In the genomic region with DNA sequence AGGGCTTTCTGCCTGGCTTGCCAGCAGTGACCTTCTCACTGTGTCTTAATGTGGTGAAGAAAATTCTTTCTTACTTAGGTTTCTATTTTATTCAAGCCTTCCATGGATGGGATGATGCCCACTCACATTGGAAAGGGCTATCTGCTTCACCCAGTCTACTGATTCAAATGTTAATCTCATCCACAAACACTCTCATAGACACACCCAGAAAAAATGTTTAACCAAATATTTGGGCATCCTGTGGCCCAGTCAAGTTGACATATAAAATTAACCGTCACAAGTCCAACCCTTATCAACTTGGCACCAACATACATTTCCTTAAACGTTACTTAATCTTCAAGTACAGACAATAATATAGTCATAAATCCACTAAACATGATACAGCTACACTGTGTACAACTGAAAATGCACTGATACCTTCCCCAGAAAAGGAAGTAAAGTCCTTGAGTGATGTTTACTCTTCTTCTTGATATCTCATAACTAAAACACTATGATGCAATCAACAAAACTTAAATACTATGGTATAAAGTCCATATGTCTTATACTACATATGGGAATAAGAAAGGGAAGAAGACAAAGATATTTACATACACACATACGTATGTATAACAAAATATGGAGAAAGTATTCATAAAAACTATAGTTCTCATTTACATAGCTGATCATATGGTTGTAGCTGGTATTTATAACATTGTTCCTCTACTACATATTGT, we compare ENCODE assay signal across 29 cellular contexts.
"Had no signal": no experiment of that assay in that cellular context is flagged by ENCODE, and none has a peak within 500 bp of the region (broad histone marks: within the 10 kb centered on the region; RNA-seq: fewer than 3 reads in every experiment).

No MANE protein-coding gene starts in this region.

- ATAC-seq: activated naive CD8-positive, alpha-beta T cell treated with anti-CD3 and anti-CD28 coated beads, Interleukin-2, amount 50 U/mL, for 24 hours; gastroesophageal sphincter; left ventricle myocardium superior; naive thymus-derived CD8-positive, alpha-beta T cell; stimulated activated naive B cell treated with anti-CD40 and anti-IgM and Interleukin-4, amounts not matched to agents 10 μg/mL and 1 μg/mL and 100 μg/mL, for 72 hours; upper lobe of right lung had no signal

- H3K4me3 ChIP-seq: breast epithelium, gastroesophageal sphincter, hepatocyte, pancreas, prostate gland, sigmoid colon, smooth muscle cell, stomach, thyroid gland, upper lobe of right lung had no signal

- DNase-seq: activated CD4-positive, alpha-beta memory T cell treated with anti-CD3 and anti-CD28 coated beads, Interleukin-2, amount 10 ng/mL, durations not matched to agents 7 days and 5 days; activated CD4-positive, alpha-beta T cell treated with anti-CD3 and anti-CD28 coated beads, Interleukin-2, amount 10 ng/mL, durations not matched to agents 7 days and 5 days; activated CD4-positive, CD25-positive, alpha-beta regulatory T cell treated with anti-CD3 and anti-CD28 coated beads, Interleukin-2, amount 50 U/mL, for 72 hours; activated CD8-positive, alpha-beta memory T cell treated with anti-CD3 and anti-CD28 coated beads, Interleukin-2, amount 50 U/mL, for 48 hours; activated gamma-delta T cell treated with Interleukin-2 at 50 U/mL for 16 hours; activated naive CD8-positive, alpha-beta T cell treated with anti-CD3 and anti-CD28 coated beads, Interleukin-2, amount 50 U/mL, for 24 hours; activated T-cell treated with anti-CD3 and anti-CD28 coated beads, Interleukin-2, amount 50 U/mL, for 24 hours; amygdala; central memory CD4-positive, alpha-beta T cell; effector CD8-positive, alpha-beta T cell; islet precursor cell; left ventricle myocardium superior; naive thymus-derived CD8-positive, alpha-beta T cell; nucleus accumbens; pancreas; retina; sigmoid colon; stimulated activated CD4-positive, alpha-beta T cell treated with anti-CD3 and anti-CD28 coated beads, Interleukin-15, amount 100 ng/mL, for 24 hours; stimulated activated CD4-positive, alpha-beta T cell treated with anti-CD3 and anti-CD28 coated beads, Interleukin-2, amount 100 ng/mL, for 24 hours; stimulated activated naive B cell treated with anti-CD40 and anti-IgM and Interleukin-4, amounts not matched to agents 10 μg/mL and 1 μg/mL and 100 μg/mL, for 72 hours; stomach; thyroid gland; upper lobe of right lung; WERI-Rb-1 had no signal

- H3K36me3 ChIP-seq: breast epithelium, gastroesophageal sphincter, pancreas, prostate gland, sigmoid colon, stomach, thyroid gland, upper lobe of right lung, WERI-Rb-1 had no signal

- H3K27me3 ChIP-seq: breast epithelium, gastroesophageal sphincter, hepatocyte, pancreas, sigmoid colon, stomach, thyroid gland, upper lobe of right lung had no signal

- H3K9me3 ChIP-seq: breast epithelium, gastroesophageal sphincter, pancreas, prostate gland, sigmoid colon, stomach, thyroid gland, upper lobe of right lung had no signal

- H3K27ac ChIP-seq: gastroesophageal sphincter, hepatocyte, pancreas, prostate gland, sigmoid colon, stomach, thyroid gland, upper lobe of right lung, WERI-Rb-1 had no signal

- H3K4me2 ChIP-seq: hepatocyte, smooth muscle cell had no signal

- H3K4me1 ChIP-seq: breast epithelium, gastroesophageal sphincter, pancreas, prostate gland, thyroid gland, upper lobe of right lung had no signal
